ENCODE assay signal across 8 cellular contexts in genomic region chr14:56339855-56340701, GRCh38.
DNase-seq lines count a peak whose midpoint lies in the region; ATAC-seq and TF ChIP-seq lines count a peak whose summit lies in the region.

No MANE protein-coding gene starts in this region.

- TF ChIP-seq POLR2A in esophagus squamous epithelium (IDR thresholded peaks at IDR 0.05) = no peak

- H3K4me1 Mint-ChIP-seq in natural killer cell = peaks cover 5 to 11% of the 10 kb centered on the region in 2 donors

- no peaks in the 10 kb centered on the region for H3K27me3 ChIP-seq in esophagus squamous epithelium

- no peaks in the 10 kb centered on the region for H3K9me3 ChIP-seq in esophagus squamous epithelium

- no peaks in the 10 kb centered on the region for H3K36me3 Mint-ChIP-seq in natural killer cell

- intact Hi-C loops in esophagus squamous epithelium (cut with DNase I) = loop anchor here (10.0 kb wide), 1 partner anchor 625 kb away; no protein-coding TSS in a partner anchor
- intact Hi-C loops in natural killer cell (cut with micrococcal nuclease) = loop anchor here (1.0 kb wide), 2 partner anchors 608 to 633 kb away; no protein-coding TSS in a partner anchor

- ATAC-seq in GM19035 (IDR thresholded peaks at IDR 0.05; ENCODE audit: unreplicated experiment) = peak; percentile 62
- ATAC-seq in natural killer cell = peak; percentile 85 to 94 (median 87)
- peak; percentile 57 for ATAC-seq in stimulated activated naive CD8-positive, alpha-beta T cell treated with anti-CD3 and anti-CD28 coated beads, Interleukin-15, Interleukin-2, amounts not matched to agents 100 U/mL and 50 U/mL, for 24 hours

- H3K36me3 ChIP-seq in esophagus squamous epithelium = no peaks in the 10 kb centered on the region

- H3K27ac ChIP-seq in esophagus squamous epithelium = peak overlapping the region in 2 of 4 donors; percentile 24 to 54

- H3K9me3 Mint-ChIP-seq in natural killer cell = no peaks in the 10 kb centered on the region

- TF ChIP-seq CTCF in esophagus squamous epithelium (IDR thresholded peaks at IDR 0.05) (peak; percentile 67 to 84 (median 76)), natural killer cell (IDR thresholded peaks at IDR 0.05) (peak; percentile 70)

- H3K4me3 ChIP-seq in esophagus squamous epithelium = no peak overlapping the region

- DNase-seq in AG20443 (ENCODE audit: low spot score) = peak; percentile 89
- peak; percentile 48 for DNase-seq in HK-2 (ENCODE audit: unreplicated experiment)
- peak; percentile 98 for DNase-seq in NOMO-1 treated with DMSO at 0.1 percent for 48 hours (lab: John Stamatoyannopoulos, UW; ENCODE audit: unreplicated experiment)
- DNase-seq in activated T-cell treated with anti-CD3 and anti-CD28 coated beads for 1 hour (ENCODE audit: low read depth) = peak; percentile 48
- DNase-seq in esophagus squamous epithelium (lab: John Stamatoyannopoulos, UW) = no peak
- DNase-seq in natural killer cell = peak; percentile 43
- DNase-seq in stimulated activated naive CD8-positive, alpha-beta T cell treated with anti-CD3 and anti-CD28 coated beads, Interleukin-15, Interleukin-2, amounts not matched to agents 100 U/mL and 50 U/mL, for 24 hours = peak; percentile 62

- no peak overlapping the region for H3K27ac Mint-ChIP-seq in natural killer cell

- H3K4me3 Mint-ChIP-seq in natural killer cell = no peak overlapping the region

- no peaks in the 10 kb centered on the region for H3K27me3 Mint-ChIP-seq in natural killer cell (ENCODE audit: low read depth in 2 of 2)

- peaks cover 9 to 38% (median 17%) of the 10 kb centered on the region in 3 donors for H3K4me1 ChIP-seq in esophagus squamous epithelium

- 16 to 25% methylated on average over 7 of the region's 9 CpGs for WGBS in esophagus squamous epithelium, 2 donors
